In the genomic region with DNA sequence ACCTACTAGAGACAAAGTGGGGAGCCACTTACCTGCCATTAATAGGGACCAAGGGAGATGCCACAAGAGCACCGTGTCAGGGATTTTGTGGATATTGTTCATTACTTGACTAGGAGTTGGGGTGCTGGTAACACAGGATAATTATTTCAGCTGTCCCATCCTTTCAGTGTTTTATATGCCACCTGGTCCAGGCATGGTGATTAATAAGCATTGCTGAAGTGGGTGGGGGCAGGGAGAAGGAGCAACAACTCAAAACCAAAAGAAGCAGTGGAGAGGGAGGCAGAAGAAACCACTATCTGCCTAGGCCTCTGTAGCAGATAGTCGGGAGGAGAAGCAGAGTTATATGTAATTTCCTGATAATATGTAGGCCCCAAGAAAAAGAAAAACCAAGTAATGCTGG, we compare ENCODE assay signal across 24 cellular contexts.
"Had no signal": no experiment of that assay in that cellular context is flagged by ENCODE, and none has a peak within 500 bp of the region (broad histone marks: within the 10 kb centered on the region; RNA-seq: fewer than 3 reads in every experiment).

No MANE protein-coding gene starts in this region.

- H3K27ac Mint-ChIP-seq: dendritic cell treated with granulocyte-macrophage colony-stimulating factor and Interleukin-4, amounts not matched to agents 40 ng/mL and 50 ng/mL, for 4 days; effector memory CD8-positive, alpha-beta T cell; endodermal cell; mesothelial cell of epicardium had no signal

- H3K4me1 ChIP-seq: colonic mucosa, gastrocnemius medialis, heart right ventricle, left lung, lower lobe of right lung had no signal

- H3K27me3 Mint-ChIP-seq: dendritic cell treated with granulocyte-macrophage colony-stimulating factor and Interleukin-4, amounts not matched to agents 40 ng/mL and 50 ng/mL, for 4 days; effector memory CD8-positive, alpha-beta T cell had no signal

- H3K27me3 ChIP-seq: colonic mucosa, esophagus squamous epithelium, gastrocnemius medialis, heart right ventricle, left lung had no signal

- H3K9me3 ChIP-seq: colonic mucosa, esophagus squamous epithelium, gastrocnemius medialis, heart right ventricle, left lung, lower lobe of right lung, mucosa of descending colon had no signal

- H3K4me3 ChIP-seq: colonic mucosa, esophagus squamous epithelium, gastrocnemius medialis, heart right ventricle, left lung, lower lobe of right lung, mucosa of descending colon had no signal

- H3K27ac ChIP-seq: colonic mucosa, epithelial cell of prostate, esophagus squamous epithelium, gastrocnemius medialis, heart right ventricle, left lung, lower lobe of right lung had no signal

- DNase-seq: colonic mucosa; cortex of kidney; effector CD8-positive, alpha-beta T cell; effector memory CD8-positive, alpha-beta T cell; endodermal cell; erythroblast; esophagus squamous epithelium; foreskin fibroblast; foreskin melanocyte; gastrocnemius medialis; glutamatergic neuron; head of caudate nucleus; heart right ventricle; hippocampal formation; left cardiac atrium; left lung; left ventricle myocardium superior; lower lobe of right lung; mesenchymal stem cell; mucosa of descending colon had no signal

- ATAC-seq: effector memory CD8-positive, alpha-beta T cell; esophagus mucosa; gastrocnemius medialis; heart right ventricle; left cardiac atrium; left lung; left ventricle myocardium superior; lower lobe of right lung; mucosa of descending colon had no signal

- H3K4me3 Mint-ChIP-seq: dendritic cell treated with granulocyte-macrophage colony-stimulating factor and Interleukin-4, amounts not matched to agents 40 ng/mL and 50 ng/mL, for 4 days; effector memory CD8-positive, alpha-beta T cell; endodermal cell; mesothelial cell of epicardium had no signal

- H3K36me3 ChIP-seq: colonic mucosa, esophagus squamous epithelium, gastrocnemius medialis, heart right ventricle, left lung, lower lobe of right lung had no signal

- H3K36me3 Mint-ChIP-seq: mesothelial cell of epicardium had no signal

- H3K9me3 Mint-ChIP-seq: dendritic cell treated with granulocyte-macrophage colony-stimulating factor and Interleukin-4, amounts not matched to agents 40 ng/mL and 50 ng/mL, for 4 days; endodermal cell; mesothelial cell of epicardium had no signal
